Comparison of ENCODE assay signal across 31 cellular contexts in the genomic region with DNA sequence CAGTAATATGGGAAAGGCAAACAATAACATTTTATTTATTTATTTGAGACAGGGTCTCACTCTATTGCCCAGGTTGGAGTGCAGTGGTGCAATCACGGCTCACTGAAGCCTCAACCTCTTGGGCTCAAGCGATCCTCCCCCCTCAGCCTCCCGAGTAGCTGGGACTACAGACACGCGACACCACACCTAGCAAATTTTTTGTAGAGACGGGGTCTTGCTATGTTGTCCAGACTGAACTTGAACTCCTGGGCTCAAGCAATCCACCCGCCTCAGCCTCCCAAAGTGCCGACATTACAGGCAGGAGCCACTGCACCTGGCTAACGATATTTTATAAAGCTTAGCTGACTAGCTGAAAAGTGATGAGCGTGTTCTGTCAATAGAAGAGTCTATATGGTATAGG. TPM values are rescaled to one million over a fixed set of nuclear protein-coding genes. Genes with fewer than 3 reads are reported as not detected.
"Had no signal": no experiment of that assay in that cellular context is flagged by ENCODE, and none has a peak within 500 bp of the region (broad histone marks: within the 10 kb centered on the region; RNA-seq: fewer than 3 reads in every experiment).

No MANE protein-coding gene starts in this region.

- H3K36me3 ChIP-seq: neutrophil, pancreas, prostate gland, right atrium auricular region, sigmoid colon, stomach, thoracic aorta, thyroid gland, tibial nerve, upper lobe of left lung, vagina had no signal

- H3K9me3 ChIP-seq: neutrophil, pancreas, prostate gland, right atrium auricular region, sigmoid colon, stomach, thoracic aorta, thyroid gland, tibial nerve, upper lobe of left lung, vagina had no signal

- DNase-seq: naive B cell; naive thymus-derived CD8-positive, alpha-beta T cell; nephron progenitor cell; nucleus accumbens; pancreas; retina; sigmoid colon; small intestine; stimulated activated CD4-positive, alpha-beta T cell treated with anti-CD3 and anti-CD28 coated beads, Interleukin-15, amount 100 ng/mL, for 24 hours; stimulated activated CD4-positive, alpha-beta T cell treated with anti-CD3 and anti-CD28 coated beads, Interleukin-2, amount 100 ng/mL, for 24 hours; stimulated activated CD4-positive, alpha-beta T cell treated with anti-CD3 and anti-CD28 coated beads, Interleukin-2, amount 100 ng/mL, for 48 hours; stimulated activated CD4-positive, alpha-beta T cell treated with anti-CD3 and anti-CD28 coated beads, Interleukin-4, amount 100 ng/mL, for 24 hours; stimulated activated naive B cell treated with anti-CD40 and anti-IgM and Interleukin-4, amounts not matched to agents 10 μg/mL and 1 μg/mL and 100 μg/mL, for 72 hours; stimulated activated naive CD4-positive, alpha-beta T cell treated with Interleukin-2 at 50 U/mL for 16 hours; stomach; thyroid gland; trophoblast cell had no signal

- FAIRE-seq: pancreas, small intestine, urothelium cell line had no signal

- H3K27me3 ChIP-seq: pancreas, right atrium auricular region, sigmoid colon, stomach, thyroid gland, tibial nerve, upper lobe of left lung, vagina had no signal

- H3K27ac Mint-ChIP-seq: naive B cell; naive thymus-derived CD8-positive, alpha-beta T cell; natural killer cell treated with Interleukin-12 subunit alpha and Interleukin-12 subunit beta and Interleukin-15 and Interleukin-18, amount 100 ng/mL, for 72 hours; nephron progenitor cell; stimulated activated effector memory CD8-positive, alpha-beta T cell treated with anti-CD3 and anti-CD28 coated beads, Interleukin-12 subunit alpha, Interleukin-12 subunit beta, amount 100 ng/mL, for 72 hours; stimulated activated naive B cell treated with anti-CD40 and anti-IgM and Interleukin-4, amounts not matched to agents 10 μg/mL and 1 μg/mL and 100 μg/mL, for 72 hours; stimulated activated naive CD8-positive, alpha-beta T cell treated with anti-CD3 and anti-CD28 coated beads, Interleukin-15, Interleukin-2, amounts not matched to agents 100 ng/mL and 50 ng/mL, for 24 hours had no signal

- H3K4me1 Mint-ChIP-seq: naive B cell; naive thymus-derived CD8-positive, alpha-beta T cell; nephron progenitor cell; neural crest cell; stimulated activated effector memory CD8-positive, alpha-beta T cell treated with anti-CD3 and anti-CD28 coated beads, Interleukin-12 subunit alpha, Interleukin-12 subunit beta, amount 100 ng/mL, for 72 hours; stimulated activated naive B cell treated with anti-CD40 and anti-IgM and Interleukin-4, amounts not matched to agents 10 μg/mL and 1 μg/mL and 100 μg/mL, for 72 hours had no signal

- H3K4me3 ChIP-seq: pancreas, prostate gland, right atrium auricular region, sigmoid colon, stomach, thoracic aorta, thyroid gland, tibial nerve, upper lobe of left lung, vagina had no signal

- H3K4me3 Mint-ChIP-seq: naive B cell; naive thymus-derived CD8-positive, alpha-beta T cell; natural killer cell treated with Interleukin-12 subunit alpha and Interleukin-12 subunit beta and Interleukin-15 and Interleukin-18, amount 100 ng/mL, for 72 hours; nephron progenitor cell; neural crest cell; stimulated activated effector memory CD8-positive, alpha-beta T cell treated with anti-CD3 and anti-CD28 coated beads, Interleukin-12 subunit alpha, Interleukin-12 subunit beta, amount 100 ng/mL, for 72 hours; stimulated activated naive B cell treated with anti-CD40 and anti-IgM and Interleukin-4, amounts not matched to agents 10 μg/mL and 1 μg/mL and 100 μg/mL, for 72 hours; stimulated activated naive CD8-positive, alpha-beta T cell treated with anti-CD3 and anti-CD28 coated beads, Interleukin-15, Interleukin-2, amounts not matched to agents 100 ng/mL and 50 ng/mL, for 24 hours had no signal

- H3K36me3 Mint-ChIP-seq: naive thymus-derived CD8-positive, alpha-beta T cell; natural killer cell treated with Interleukin-12 subunit alpha and Interleukin-12 subunit beta and Interleukin-15 and Interleukin-18, amount 100 ng/mL, for 72 hours; stimulated activated effector memory CD8-positive, alpha-beta T cell treated with anti-CD3 and anti-CD28 coated beads, Interleukin-12 subunit alpha, Interleukin-12 subunit beta, amount 100 ng/mL, for 72 hours; stimulated activated naive B cell treated with anti-CD40 and anti-IgM and Interleukin-4, amounts not matched to agents 10 μg/mL and 1 μg/mL and 100 μg/mL, for 72 hours had no signal

- H3K9me3 Mint-ChIP-seq: naive thymus-derived CD8-positive, alpha-beta T cell; natural killer cell treated with Interleukin-12 subunit alpha and Interleukin-12 subunit beta and Interleukin-15 and Interleukin-18, amount 100 ng/mL, for 72 hours; nephron progenitor cell; neural crest cell; stimulated activated effector memory CD8-positive, alpha-beta T cell treated with anti-CD3 and anti-CD28 coated beads, Interleukin-12 subunit alpha, Interleukin-12 subunit beta, amount 100 ng/mL, for 72 hours; stimulated activated naive CD8-positive, alpha-beta T cell treated with anti-CD3 and anti-CD28 coated beads, Interleukin-15, Interleukin-2, amounts not matched to agents 100 ng/mL and 50 ng/mL, for 24 hours had no signal

- H3K4me1 ChIP-seq: pancreas, prostate gland, right atrium auricular region, thyroid gland, upper lobe of left lung, vagina had no signal

- ATAC-seq: naive thymus-derived CD8-positive, alpha-beta T cell; natural killer cell treated with Interleukin-12 subunit alpha and Interleukin-12 subunit beta and Interleukin-15 and Interleukin-18, amount 100 ng/mL, for 72 hours; pancreas; stimulated activated effector memory CD8-positive, alpha-beta T cell treated with anti-CD3 and anti-CD28 coated beads, Interleukin-12 subunit alpha, Interleukin-12 subunit beta, amount 100 ng/mL, for 72 hours; stimulated activated naive B cell treated with anti-CD40 and anti-IgM and Interleukin-4, amounts not matched to agents 10 μg/mL and 1 μg/mL and 100 μg/mL, for 72 hours had no signal

- H3K27ac ChIP-seq: neutrophil, pancreas, prostate gland, right atrium auricular region, sigmoid colon, stomach, thoracic aorta, thyroid gland, tibial nerve, upper lobe of left lung, vagina had no signal

RNA-seq across cellular contexts. Expression of gene C1GALT1C1L, which starts 56.7 kb away (rescaled TPM):
- total RNA-seq: natural killer cell treated with Interleukin-12 subunit alpha and Interleukin-12 subunit beta and Interleukin-15 and Interleukin-18, amount 100 ng/mL, for 72 hours; neural crest cell; osteocyte; temporal lobe had no signal
